20 cellular contexts compared by ENCODE assay signal in genomic region chrX:98654565-98654964, GRCh38.
A peak's percentile ranks its signal among the peaks of the same experiment; 100 is the strongest.
DNase-seq lines count a peak whose midpoint lies in the region; ATAC-seq, FAIRE-seq and TF ChIP-seq lines count a peak whose summit lies in the region.
"Had no signal": no experiment of that assay in that cellular context is flagged by ENCODE, and none has a peak within 500 bp of the region (broad histone marks: within the 10 kb centered on the region; RNA-seq: fewer than 3 reads in every experiment).

No MANE protein-coding gene starts in this region.

- H2BK20ac ChIP-seq in IMR-90 (ENCODE audit: low read depth, low read length), result no peak overlapping the region

- TF ChIP-seq RAD21 in IMR-90 (IDR thresholded peaks at IDR 0.05; ENCODE audit: low read length) (no peak), K562 (CRISPR knock-in tag; conservative IDR thresholded peaks at IDR 0.05 in 1 of 2, IDR thresholded peaks at IDR 0.05 in 1 of 2) (no peak)

- TF ChIP-seq CTCF in IMR-90 (conservative IDR thresholded peaks at IDR 0.05; ENCODE audit: low read depth, low read length) (no peak), K562 (IDR thresholded peaks at IDR 0.05 in 2 of 3, conservative IDR thresholded peaks at IDR 0.05 in 1 of 3; ENCODE audit: insufficient read depth in 2 of 3, low read depth in 1 of 3, low read length in 3 of 3) (no peak)

- FAIRE-seq in K562 (lab: Jason Lieb, UNC), result no peak
- FAIRE-seq: GM12891, GM18507 had no signal

- no peaks in the 10 kb centered on the region for H3K27me3 ChIP-seq in IMR-90 (ENCODE audit: control insufficient read depth, insufficient read depth, low read length)
- H3K27me3 ChIP-seq in K562 (ENCODE audit: control insufficient read depth in 2 of 2, insufficient read depth in 2 of 2, low read length in 2 of 2), result no peaks in the 10 kb centered on the region

- dilution Hi-C loops in IMR-90 (cut with HindIII; ENCODE audit: low sequenced_read_pairs, unreplicated experiment), result no loop called here

- no peak overlapping the region for H2BK5ac ChIP-seq in IMR-90 (ENCODE audit: low read depth, low read length, poor library complexity, severe bottlenecking)

- H2AK5ac ChIP-seq in IMR-90 (ENCODE audit: low read depth, low read length), result no peak overlapping the region

- H3K56ac ChIP-seq in IMR-90 (ENCODE audit: extremely low read depth, insufficient read depth, low read length), result no peak overlapping the region

- H3K9me1 ChIP-seq in IMR-90 (ENCODE audit: insufficient read depth, low read length) (no peaks in the 10 kb centered on the region), K562 (ENCODE audit: control insufficient read depth, insufficient read depth, low read length) (no peaks in the 10 kb centered on the region)

- H2BK120ac ChIP-seq in IMR-90 (ENCODE audit: low read depth, low read length), result no peak overlapping the region

- H2AFZ ChIP-seq in IMR-90 (replicated peaks; ENCODE audit: low read length, poor library complexity) (no peak overlapping the region), K562 (ENCODE audit: low read depth, low read length) (no peak overlapping the region)
- H2AFZ ChIP-seq: GM23338 had no signal

- no peak overlapping the region for H3K27ac ChIP-seq in IMR-90 (ENCODE audit: insufficient read depth, low read length)
- H3K27ac ChIP-seq in K562 (ENCODE audit: extremely low read depth, low read depth, low read length), result no peak overlapping the region
- H3K27ac ChIP-seq: 22Rv1, BLaER1, C4-2B had no signal

- H3K9me3 ChIP-seq in IMR-90 (ENCODE audit: control insufficient read depth, insufficient read depth, low read length) (no peaks in the 10 kb centered on the region; the same call in 1 of the 2 replicates), K562 (replicated peaks; ENCODE audit: control insufficient read depth, insufficient read depth, low read depth, low read length) (no peaks in the 10 kb centered on the region)
- H3K9me3 ChIP-seq: BLaER1, Caco-2 had no signal

- H3K4me3 ChIP-seq in IMR-90 (ENCODE audit: insufficient read depth, low read depth, low read length), result no peak overlapping the region
- H3K4me3 ChIP-seq in K562, result no peak overlapping the region
- H3K4me3 ChIP-seq: BLaER1, GM23338 had no signal

- BruUV-seq in IMR-90 (replicated peaks; lab: Mats Ljungman, UMichigan) (no TSS peak), K562 (replicated peaks; lab: Mats Ljungman, UMichigan) (no TSS peak)

- no peak for TF ChIP-seq POLR2A in IMR-90 (IDR thresholded peaks at IDR 0.05; ENCODE audit: low read depth, low read length)
- no peak for TF ChIP-seq POLR2A in K562 (conservative IDR thresholded peaks at IDR 0.05)

- H3K79me2 ChIP-seq in K562 (ENCODE audit: control insufficient read depth, insufficient read depth, low read length), result no peaks in the 10 kb centered on the region

- H3K4me1 ChIP-seq in IMR-90 (ENCODE audit: control insufficient read depth, insufficient read depth, low read length) (no peaks in the 10 kb centered on the region), K562 (replicated peaks in 1 of 2; ENCODE audit: control insufficient read depth in 2 of 2, insufficient read depth in 2 of 2, low read length in 2 of 2) (no peaks in the 10 kb centered on the region)
- H3K4me1 ChIP-seq: BLaER1, Caco-2 had no signal

- H4K8ac ChIP-seq in IMR-90 (ENCODE audit: low read depth in 2 of 2, low read length in 2 of 2), result no peak overlapping the region

- H3K4me2 ChIP-seq in IMR-90 (ENCODE audit: low read depth, low read length) (no peak overlapping the region), K562 (ENCODE audit: insufficient read depth, low read length) (no peak overlapping the region)
- H3K4me2 ChIP-seq: BLaER1, GM23338 had no signal

- no peak for ATAC-seq in IMR-90 (ENCODE audit: low read depth)
- no peak for ATAC-seq in K562
- ATAC-seq: CD8-positive, alpha-beta T cell; GM23338; HCT116 had no signal

- no peak overlapping the region for H4K91ac ChIP-seq in IMR-90 (ENCODE audit: insufficient read depth, low read depth, low read length)

- H4K20me1 ChIP-seq in IMR-90 (ENCODE audit: insufficient read depth, low read length), result no peaks in the 10 kb centered on the region
- H4K20me1 ChIP-seq in K562 (replicated peaks; ENCODE audit: control insufficient read depth, insufficient read depth, low read length), result no peaks in the 10 kb centered on the region
- H4K20me1 ChIP-seq: BLaER1 had no signal

- CTCF ChIA-PET in IMR-90 (lab: Yijun Ruan, JAX), result no interaction called here
- CTCF ChIA-PET in K562 (lab: Yijun Ruan, JAX; ENCODE audit: low intra/inter-chr PET ratio), result no interaction called here

- H2AK9ac ChIP-seq in IMR-90 (replicated peaks; ENCODE audit: low read depth, low read length, poor library complexity), result no peak overlapping the region

- no peak overlapping the region for H3K4ac ChIP-seq in IMR-90 (ENCODE audit: low read depth, low read length)

- H3K36me3 ChIP-seq in IMR-90 (ENCODE audit: control insufficient read depth, insufficient read depth, low read length), result no peaks in the 10 kb centered on the region
- no peaks in the 10 kb centered on the region for H3K36me3 ChIP-seq in K562 (ENCODE audit: control insufficient read depth, insufficient read depth, low read length)
- H3K36me3 ChIP-seq: BLaER1 had no signal

- no peak overlapping the region for H3K14ac ChIP-seq in IMR-90 (replicated peaks; ENCODE audit: low read depth, low read length)

- H3K79me1 ChIP-seq in IMR-90 (ENCODE audit: low read depth in 1 of 2, low read length in 2 of 2), result no peaks in the 10 kb centered on the region

- DNase-seq in DMS 273 (lab: John Stamatoyannopoulos, UW; ENCODE audit: unreplicated experiment) (peak; percentile 2), DMS 273 treated with DMSO at 0.1 percent for 48 hours (lab: John Stamatoyannopoulos, UW) (no peak), IMR-90 (no peak), K562 (ENCODE audit: extremely low read depth in 1 of 4, low spot score in 3 of 4) (no peak), RKO (ENCODE audit: low spot score) (no peak)
- DNase-seq in activated CD8-positive, alpha-beta memory T cell treated with anti-CD3 and anti-CD28 coated beads for 24 hours, result no peak
- DNase-seq: Caco-2; CD4-positive, CD25-positive, alpha-beta regulatory T cell; CD8-positive, alpha-beta T cell; DMS53; DMS79 treated with DMSO at 0.1 percent for 48 hours; GF-D8; H9 had no signal

- H3K9ac ChIP-seq in IMR-90 (ENCODE audit: low read depth, low read length) (no peak overlapping the region), K562 (ENCODE audit: insufficient read depth in 1 of 2, low read depth in 2 of 2, low read length in 2 of 2) (no peak overlapping the region)
- H3K9ac ChIP-seq: BLaER1 had no signal

- no peak overlapping the region for H3K18ac ChIP-seq in IMR-90 (ENCODE audit: low read depth, low read length)

- POLR2A ChIA-PET in IMR-90 (lab: Charles Lee; ENCODE audit: unreplicated experiment) (no interaction called here), K562 (lab: Yijun Ruan, JAX) (no interaction called here)

- H2BK15ac ChIP-seq in IMR-90 (ENCODE audit: low read depth, low read length), result no peak overlapping the region

- no peak for TF ChIP-seq EP300 in K562 (IDR thresholded peaks at IDR 0.05; ENCODE audit: low read length)

- in situ Hi-C loops in IMR-90 (cut with MboI; ENCODE audit: low sequenced_read_pairs) (no loop called here), K562 (cut with MboI) (no loop called here)

- H3K23ac ChIP-seq in IMR-90 (ENCODE audit: low read depth, low read length), result no peak overlapping the region

- no peak overlapping the region for H4K5ac ChIP-seq in IMR-90 (ENCODE audit: low read depth, low read length)

- intact Hi-C loops in IMR-90 (cut with micrococcal nuclease) (no loop called here), K562 (cut with micrococcal nuclease) (no loop called here)

TF ChIP-seq in IMR-90, 13 proteins besides CTCF, POLR2A, EP300 and RAD21:
- no peak for TF ChIP-seq CEBPB (IDR thresholded peaks at IDR 0.05; ENCODE audit: low read depth, low read length)
- peak; percentile 68 for TF ChIP-seq MAFK (IDR thresholded peaks at IDR 0.05; ENCODE audit: low read depth, low read length)
TF ChIP-seq in IMR-90: peak in this region for 1.

TF ChIP-seq in K562, 482 proteins besides CTCF, POLR2A, EP300 and RAD21:
- TF ChIP-seq MAFF (IDR thresholded peaks at IDR 0.05; ENCODE audit: low read length) (0 out of 2 replicates have a peak, but pooled peaks have one; percentile 33), SIX5 (IDR thresholded peaks at IDR 0.05; ENCODE audit: borderline replicate concordance in 1 of 2, insufficient read depth in 1 of 2, low read depth in 1 of 2, low read length in 2 of 2) (no peak), RBM22 (IDR thresholded peaks at IDR 0.05; ENCODE audit: low read depth, low read length, poor library complexity, severe bottlenecking) (no peak), ZNF316 (IDR thresholded peaks at IDR 0.05) (peak; percentile 44), NFIC (IDR thresholded peaks at IDR 0.05) (no peak)
